Comparison of ENCODE assay signal across 8 cellular contexts in the genomic region with DNA sequence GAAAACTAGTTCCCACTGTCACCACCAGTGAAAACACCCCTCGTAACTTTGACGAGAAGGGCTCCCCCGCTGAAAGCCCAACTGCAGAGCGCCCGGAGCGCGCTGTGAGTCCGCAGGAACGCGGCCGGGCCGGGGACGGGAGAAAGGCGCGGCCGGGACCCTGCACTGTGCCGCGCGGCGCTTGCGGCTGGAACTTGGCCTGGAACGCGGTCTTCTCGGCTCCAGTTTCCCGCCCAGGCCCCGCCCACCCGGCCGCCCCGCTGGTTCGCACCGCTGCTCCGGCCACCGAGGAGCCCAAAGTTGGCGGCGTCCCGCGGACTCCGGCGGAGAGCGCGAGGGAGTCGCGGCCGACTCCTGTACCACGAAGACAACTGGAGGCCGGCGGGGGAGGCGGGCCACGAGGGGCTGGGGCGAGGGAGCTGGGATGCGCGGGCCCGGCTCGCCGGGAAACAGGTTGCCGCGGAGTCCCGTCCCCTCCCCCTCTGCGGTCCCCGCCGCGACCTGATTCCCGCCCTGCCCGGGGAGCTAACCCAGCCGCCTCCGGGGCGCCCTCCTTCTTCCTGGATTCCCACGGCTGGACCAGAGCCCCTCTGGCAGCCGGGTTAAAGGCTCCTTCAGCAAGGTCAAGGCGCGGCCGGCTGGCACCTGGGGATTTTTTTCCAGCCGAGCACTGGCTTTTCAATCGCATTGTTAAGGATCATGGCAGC. TPM values are rescaled to one million over a fixed set of nuclear protein-coding genes. Genes with fewer than 3 reads are reported as not detected.
DNase-seq lines count a peak whose midpoint lies in the region; ATAC-seq, FAIRE-seq and TF ChIP-seq lines count a peak whose summit lies in the region.

No MANE protein-coding gene starts in this region.

- 1% methylated on average over 74 of the region's 74 CpGs for whole genome bisulfite sequencing in sigmoid colon, 2 donors

- H3K4me3 ChIP-seq in sigmoid colon, result peak overlapping the region; percentile 18 to 56 (median 51)

- peaks cover 36 to 87% (median 81%) of the 10 kb centered on the region in 3 donors for H3K27me3 ChIP-seq in sigmoid colon

- peaks cover 62% of the 10 kb centered on the region for H3K4me1 Mint-ChIP-seq in HFFc6 (ENCODE audit: low read depth)
- H3K4me1 Mint-ChIP-seq in activated naive CD8-positive, alpha-beta T cell (ENCODE audit: low read depth), result peaks cover 20% of the 10 kb centered on the region

- TF ChIP-seq CTCF in HFFc6 (IDR thresholded peaks at IDR 0.05), result no peak
- no peak for TF ChIP-seq CTCF in sigmoid colon (IDR thresholded peaks at IDR 0.05)

- peak overlapping the region; percentile 92 for H3K4me3 Mint-ChIP-seq in HFFc6
- H3K4me3 Mint-ChIP-seq in activated naive CD8-positive, alpha-beta T cell, result peak overlapping the region; percentile 38

- no peaks in the 10 kb centered on the region; the same call in 1 of the 2 replicates for H3K27me3 Mint-ChIP-seq in HFFc6 (ENCODE audit: insufficient read depth)
- peaks cover 43% of the 10 kb centered on the region for H3K27me3 Mint-ChIP-seq in activated naive CD8-positive, alpha-beta T cell

- H3K9me3 Mint-ChIP-seq in HFFc6, result no peaks in the 10 kb centered on the region
- no peaks in the 10 kb centered on the region for H3K9me3 Mint-ChIP-seq in activated naive CD8-positive, alpha-beta T cell (ENCODE audit: low read depth)

- intact Hi-C loops in sigmoid colon (cut with DNase I), result no loop called here

- H3K9me3 ChIP-seq in sigmoid colon, result no peaks in the 10 kb centered on the region

- H3K36me3 Mint-ChIP-seq in HFFc6 (ENCODE audit: low read depth), result no peaks in the 10 kb centered on the region
- no peaks in the 10 kb centered on the region for H3K36me3 Mint-ChIP-seq in activated naive CD8-positive, alpha-beta T cell

- peak overlapping the region; percentile 98 for H3K27ac Mint-ChIP-seq in HFFc6
- H3K27ac Mint-ChIP-seq in activated naive CD8-positive, alpha-beta T cell, result no peak overlapping the region

- ATAC-seq in HG03108 (IDR thresholded peaks at IDR 0.05; ENCODE audit: unreplicated experiment) (no peak), GM18867 (IDR thresholded peaks at IDR 0.05; ENCODE audit: unreplicated experiment) (no peak)

- TF ChIP-seq POLR2A in sigmoid colon (IDR thresholded peaks at IDR 0.05), result no peak

- TF ChIP-seq EP300 in sigmoid colon (IDR thresholded peaks at IDR 0.05), result no peak

- no peaks in the 10 kb centered on the region for H3K36me3 ChIP-seq in sigmoid colon

- DNase-seq in Ammon's horn (ENCODE audit: low spot score) (peak; percentile 18), HFFc6 (peak; percentile 46), hippocampal formation (lab: John Stamatoyannopoulos, UW) (peak; percentile 21 to 41), sigmoid colon (peak; percentile 86), HTR-8/SVneo (ENCODE audit: insufficient read length, low spot score) (no peak)

- peaks cover 0 to 56% (median 51%) of the 10 kb centered on the region in 4 donors for H3K4me1 ChIP-seq in sigmoid colon

- FAIRE-seq in HTR-8/SVneo (lab: Jason Lieb, UNC), result no peak

- peak overlapping the region; percentile 46 to 87 (median 66) for H3K27ac ChIP-seq in sigmoid colon

RNA-seq across cellular contexts. Expression of a gene that starts 3.4 kb away (rescaled TPM):
- 10 to 100 TPM; 20.9 to 45.5 (median 26.5) TPM for total RNA-seq in HFFc6 (2021; fragmentation: NEBNext Ultra II Directional; extraction: Animal tissue kit (Norgen Biotek cat#: 25700))
- 10 to 100 TPM in 1 of 4 donors, 1 to 10 TPM in 2, under 1 TPM in 1; 0.83 to 14.6 (median 2.6) TPM for total RNA-seq in sigmoid colon
- polyA plus RNA-seq in sigmoid colon, result 1 to 10 TPM in 1 of 3 donors, under 1 TPM in 1, not detected in 1; 0.23 to 2.4 TPM
